Comparison of ENCODE assay signal across 1 cellular context in genomic region chr9:138149672-138150656, GRCh38.
TF ChIP-seq lines count a peak whose summit lies in the region.

No MANE protein-coding gene starts in this region.

TF ChIP-seq in WTC11, 78 proteins besides CTCF, POLR2A, EP300 and RAD21 (continued from another document):
- TF ChIP-seq, protein P1, sequence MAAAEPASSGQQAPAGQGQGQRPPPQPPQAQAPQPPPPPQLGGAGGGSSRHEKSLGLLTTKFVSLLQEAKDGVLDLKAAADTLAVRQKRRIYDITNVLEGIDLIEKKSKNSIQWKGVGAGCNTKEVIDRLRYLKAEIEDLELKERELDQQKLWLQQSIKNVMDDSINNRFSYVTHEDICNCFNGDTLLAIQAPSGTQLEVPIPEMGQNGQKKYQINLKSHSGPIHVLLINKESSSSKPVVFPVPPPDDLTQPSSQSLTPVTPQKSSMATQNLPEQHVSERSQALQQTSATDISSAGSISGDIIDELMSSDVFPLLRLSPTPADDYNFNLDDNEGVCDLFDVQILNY (CRISPR knock-in tag; IDR thresholded peaks at IDR 0.05), result 0 out of 2 replicates have a peak, but pooled peaks have one; percentile 36
- 0 out of 2 replicates have a peak, but pooled peaks have one; percentile 12 for TF ChIP-seq TEAD1 (CRISPR knock-in tag; IDR thresholded peaks at IDR 0.05)
- 0 out of 2 replicates have a peak, but pooled peaks have one; percentile 35 for TF ChIP-seq ZBTB43 (CRISPR knock-in tag; IDR thresholded peaks at IDR 0.05)
